Comparison of ENCODE assay signal across 9 cellular contexts in the genomic region with DNA sequence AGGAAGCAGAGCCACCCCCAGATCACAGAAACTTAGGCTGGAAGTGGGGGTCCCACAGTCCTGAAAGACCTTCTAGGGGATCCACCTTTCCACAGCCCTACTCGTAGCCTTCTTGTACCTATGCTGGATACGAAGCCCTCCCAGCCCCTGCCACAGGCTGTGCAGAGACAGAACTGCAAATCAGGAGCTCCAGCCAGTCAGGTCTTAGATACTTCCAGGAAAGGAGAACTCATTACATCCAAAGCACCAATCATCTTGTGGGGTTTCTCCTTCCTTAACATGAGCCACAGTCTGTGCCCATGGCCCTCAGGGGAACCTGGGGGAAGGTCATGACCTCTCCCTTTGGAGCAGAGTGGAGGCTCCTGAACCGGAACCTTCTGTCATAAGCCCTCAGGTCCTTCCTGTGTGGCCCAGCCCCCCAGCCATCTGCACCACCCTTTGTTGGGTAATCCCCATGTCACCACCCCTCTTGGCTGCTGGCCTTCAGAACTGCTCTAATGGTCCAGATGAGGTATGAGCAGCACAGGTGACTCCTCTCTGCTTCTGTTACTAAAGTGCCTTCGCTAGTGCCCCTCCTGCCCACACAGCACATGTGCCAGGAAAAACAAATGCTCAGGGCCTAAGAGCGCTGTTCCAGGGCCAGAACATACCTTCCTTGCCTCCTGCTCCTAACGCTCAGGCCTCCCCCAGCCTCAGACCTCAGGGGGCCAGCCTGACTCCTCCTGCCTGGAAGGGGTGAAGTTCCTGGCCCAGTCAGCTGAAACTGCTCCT. TPM values are rescaled to one million over a fixed set of nuclear protein-coding genes. Genes with fewer than 3 reads are reported as not detected.
DNase-seq lines count a peak whose midpoint lies in the region; ATAC-seq, FAIRE-seq and TF ChIP-seq lines count a peak whose summit lies in the region.
"Had no signal": no experiment of that assay in that cellular context is flagged by ENCODE, and none has a peak within 500 bp of the region (broad histone marks: within the 10 kb centered on the region; RNA-seq: fewer than 3 reads in every experiment).

No MANE protein-coding gene starts in this region.

- DNase-seq in GM06990 (ENCODE audit: extremely low read depth, insufficient read length) (peak; percentile 42), NCI-H2081 treated with DMSO at 0.1 percent for 48 hours (lab: John Stamatoyannopoulos, UW) (peak; percentile 31), urothelium cell line (ENCODE audit: low spot score) (no peak), middle frontal gyrus (ENCODE audit: extremely low spot score, low spot score) (no peak)
- no peak for DNase-seq in activated naive CD4-positive, alpha-beta T cell treated with anti-CD3 and anti-CD28 coated beads, Interleukin-2, amount 50 U/mL, for 72 hours (ENCODE audit: low spot score in 2 of 2)
- DNase-seq: activated effector memory CD4-positive, alpha-beta T cell treated with anti-CD3 and anti-CD28 coated beads, Interleukin-2, amount 50 U/mL, for 16 hours had no signal

- no peak for TF ChIP-seq CTCF in GM06990 (IDR thresholded peaks at IDR 0.05; ENCODE audit: insufficient read depth, low read length, poor library complexity, severe bottlenecking)
- no peak for TF ChIP-seq CTCF in neural cell (IDR thresholded peaks at IDR 0.05; ENCODE audit: poor library complexity, severe bottlenecking)

- peaks cover 47% of the 10 kb centered on the region for H4K20me1 ChIP-seq in neural cell (ENCODE audit: insufficient read depth)

- H3K27ac Mint-ChIP-seq in activated T-helper 17 cell treated with anti-CD3 and anti-CD28 coated beads, Interleukin-2, amount 50 U/mL, for 72 hours: peak overlapping the region; percentile 52
- H3K27ac Mint-ChIP-seq in activated naive CD4-positive, alpha-beta T cell treated with anti-CD3 and anti-CD28 coated beads, Interleukin-2, amount 50 U/mL, for 72 hours: no peak overlapping the region

- H3K9me2 ChIP-seq in neural cell (ENCODE audit: insufficient read depth, low read length): no peaks in the 10 kb centered on the region

- no peak overlapping the region for H3K4me2 ChIP-seq in neural cell (ENCODE audit: low read length)

- no peak for TF ChIP-seq EP300 in neural cell (conservative IDR thresholded peaks at IDR 0.05; ENCODE audit: poor library complexity, severe bottlenecking)

- H3K36me3 ChIP-seq in GM06990 (ENCODE audit: control insufficient read depth, insufficient read depth, low read length): no peaks in the 10 kb centered on the region
- peaks cover 9% of the 10 kb centered on the region for H3K36me3 ChIP-seq in neural cell (ENCODE audit: insufficient read depth, low read length)

- H2AFZ ChIP-seq in neural cell (ENCODE audit: low read depth, low read length): no peak overlapping the region

- H3K9ac ChIP-seq in neural cell (ENCODE audit: low read length): peak overlapping the region; percentile 30

- H3K4me1 Mint-ChIP-seq in activated T-helper 17 cell treated with anti-CD3 and anti-CD28 coated beads, Interleukin-2, amount 50 U/mL, for 72 hours: peaks cover 16% of the 10 kb centered on the region

- peak overlapping the region; percentile 54 for H3K27ac ChIP-seq in neural cell (ENCODE audit: low read length)

- peaks cover 73% of the 10 kb centered on the region for H3K27me3 Mint-ChIP-seq in activated T-helper 17 cell treated with anti-CD3 and anti-CD28 coated beads, Interleukin-2, amount 50 U/mL, for 72 hours

- no peaks in the 10 kb centered on the region for H3K36me3 Mint-ChIP-seq in activated T-helper 17 cell treated with anti-CD3 and anti-CD28 coated beads, Interleukin-2, amount 50 U/mL, for 72 hours (ENCODE audit: low read depth)
- H3K36me3 Mint-ChIP-seq in activated naive CD4-positive, alpha-beta T cell treated with anti-CD3 and anti-CD28 coated beads, Interleukin-2, amount 50 U/mL, for 72 hours: no peaks in the 10 kb centered on the region

- H3K27me3 ChIP-seq in GM06990 (replicated peaks; ENCODE audit: control insufficient read depth, insufficient read depth, low read length) (no peaks in the 10 kb centered on the region; the same call in 1 of the 2 replicates), neural cell (ENCODE audit: insufficient read depth, low read depth, low read length) (no peaks in the 10 kb centered on the region)

- no peaks in the 10 kb centered on the region for H3K9me3 Mint-ChIP-seq in activated T-helper 17 cell treated with anti-CD3 and anti-CD28 coated beads, Interleukin-2, amount 50 U/mL, for 72 hours
- no peaks in the 10 kb centered on the region for H3K9me3 Mint-ChIP-seq in activated naive CD4-positive, alpha-beta T cell treated with anti-CD3 and anti-CD28 coated beads, Interleukin-2, amount 50 U/mL, for 72 hours

- no peak for TF ChIP-seq RAD21 in neural cell (conservative IDR thresholded peaks at IDR 0.05)

- H3K9me3 ChIP-seq in neural cell (ENCODE audit: low read length): no peaks in the 10 kb centered on the region

- no peak for FAIRE-seq in urothelium cell line (lab: Jason Lieb, UNC)

- no peaks in the 10 kb centered on the region for H3K79me2 ChIP-seq in neural cell (replicated peaks; ENCODE audit: insufficient read depth, low read length)

- no peak for ATAC-seq in activated T-helper 17 cell treated with anti-CD3 and anti-CD28 coated beads, Interleukin-2, amount 50 U/mL, for 72 hours (replicated peaks)
- no peak for ATAC-seq in GM19035 (IDR thresholded peaks at IDR 0.05; ENCODE audit: unreplicated experiment)
- ATAC-seq in activated naive CD4-positive, alpha-beta T cell treated with anti-CD3 and anti-CD28 coated beads, Interleukin-2, amount 50 U/mL, for 72 hours: no peak

- peak overlapping the region; percentile 60 for H3K4me3 Mint-ChIP-seq in activated T-helper 17 cell treated with anti-CD3 and anti-CD28 coated beads, Interleukin-2, amount 50 U/mL, for 72 hours

- no peaks in the 10 kb centered on the region for H3F3A ChIP-seq in neural cell (ENCODE audit: insufficient read depth, low read length, poor library complexity, severe bottlenecking)

- H3K4me3 ChIP-seq in GM06990 (replicated peaks; ENCODE audit: low read depth, low read length) (no peak overlapping the region), neural cell (ENCODE audit: low read length) (peak overlapping the region; percentile 52)

TF ChIP-seq in neural cell, 6 proteins besides CTCF, POLR2A, EP300 and RAD21:
- TF ChIP-seq POLR2AphosphoS5 (IDR thresholded peaks at IDR 0.05) (no peak), TAF1 (IDR thresholded peaks at IDR 0.05; ENCODE audit: low read depth) (no peak), MXI1 (conservative IDR thresholded peaks at IDR 0.05; ENCODE audit: poor library complexity, severe bottlenecking) (no peak), EZH2 (IDR thresholded peaks at IDR 0.05; ENCODE audit: borderline replicate concordance, insufficient read depth, low read length, poor library complexity, severe bottlenecking) (no peak), SMC3 (conservative IDR thresholded peaks at IDR 0.05; ENCODE audit: poor library complexity) (no peak)
- TF ChIP-seq, protein P1, sequence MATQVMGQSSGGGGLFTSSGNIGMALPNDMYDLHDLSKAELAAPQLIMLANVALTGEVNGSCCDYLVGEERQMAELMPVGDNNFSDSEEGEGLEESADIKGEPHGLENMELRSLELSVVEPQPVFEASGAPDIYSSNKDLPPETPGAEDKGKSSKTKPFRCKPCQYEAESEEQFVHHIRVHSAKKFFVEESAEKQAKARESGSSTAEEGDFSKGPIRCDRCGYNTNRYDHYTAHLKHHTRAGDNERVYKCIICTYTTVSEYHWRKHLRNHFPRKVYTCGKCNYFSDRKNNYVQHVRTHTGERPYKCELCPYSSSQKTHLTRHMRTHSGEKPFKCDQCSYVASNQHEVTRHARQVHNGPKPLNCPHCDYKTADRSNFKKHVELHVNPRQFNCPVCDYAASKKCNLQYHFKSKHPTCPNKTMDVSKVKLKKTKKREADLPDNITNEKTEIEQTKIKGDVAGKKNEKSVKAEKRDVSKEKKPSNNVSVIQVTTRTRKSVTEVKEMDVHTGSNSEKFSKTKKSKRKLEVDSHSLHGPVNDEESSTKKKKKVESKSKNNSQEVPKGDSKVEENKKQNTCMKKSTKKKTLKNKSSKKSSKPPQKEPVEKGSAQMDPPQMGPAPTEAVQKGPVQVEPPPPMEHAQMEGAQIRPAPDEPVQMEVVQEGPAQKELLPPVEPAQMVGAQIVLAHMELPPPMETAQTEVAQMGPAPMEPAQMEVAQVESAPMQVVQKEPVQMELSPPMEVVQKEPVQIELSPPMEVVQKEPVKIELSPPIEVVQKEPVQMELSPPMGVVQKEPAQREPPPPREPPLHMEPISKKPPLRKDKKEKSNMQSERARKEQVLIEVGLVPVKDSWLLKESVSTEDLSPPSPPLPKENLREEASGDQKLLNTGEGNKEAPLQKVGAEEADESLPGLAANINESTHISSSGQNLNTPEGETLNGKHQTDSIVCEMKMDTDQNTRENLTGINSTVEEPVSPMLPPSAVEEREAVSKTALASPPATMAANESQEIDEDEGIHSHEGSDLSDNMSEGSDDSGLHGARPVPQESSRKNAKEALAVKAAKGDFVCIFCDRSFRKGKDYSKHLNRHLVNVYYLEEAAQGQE (IDR thresholded peaks at IDR 0.05; ENCODE audit: borderline replicate concordance): no peak

RNA-seq across cellular contexts. Expression of a gene that starts 14.6 kb away (rescaled TPM):
- total RNA-seq in activated T-helper 17 cell treated with anti-CD3 and anti-CD28 coated beads, Interleukin-2, amount 50 U/mL, for 72 hours: under 1 TPM in 1 of 2 donors, not detected in 1; 0.71 TPM
- 18.0 and 22.8 TPM in 2 replicates for polyA plus RNA-seq in neural cell
- 52.8 and 59.2 TPM in 2 replicates for polyA minus RNA-seq in neural cell
- 1 to 10 TPM; 1.1 to 1.2 TPM for total RNA-seq in activated naive CD4-positive, alpha-beta T cell treated with anti-CD3 and anti-CD28 coated beads, Interleukin-2, amount 50 U/mL, for 72 hours

Comparison
In these comparisons a context has a peak if more than half of its experiments do, and no peak if none do; other contexts are left out.
1. DNase-seq: peak in GM06990 (single experiment) and NCI-H2081 treated with DMSO at 0.1 percent for 48 hours (single experiment); none in urothelium cell line (single experiment), activated naive CD4-positive, alpha-beta T cell treated with anti-CD3 and anti-CD28 coated beads, Interleukin-2, amount 50 U/mL, for 72 hours (0 of 2) and middle frontal gyrus (single experiment).